In genomic region chr1:4227986-4228385, GRCh38 we compare ENCODE assay signal across 2 cellular contexts.
A peak's percentile ranks its signal among the peaks of the same experiment; 100 is the strongest.
TF ChIP-seq lines count a peak whose summit lies in the region.

No MANE protein-coding gene starts in this region.

TF ChIP-seq in HEK293, 187 proteins besides CTCF, POLR2A, EP300 and RAD21:
- TF ChIP-seq ZNF19 (tag by site-specific recombination; IDR thresholded peaks at IDR 0.05; ENCODE audit: low read depth) (no peak), ZFHX2 (tag by site-specific recombination; conservative IDR thresholded peaks at IDR 0.05) (peak; percentile 43), BCL11B (tag by site-specific recombination; IDR thresholded peaks at IDR 0.05; ENCODE audit: low read depth) (no peak), EGR2 (tag by site-specific recombination; IDR thresholded peaks at IDR 0.05; ENCODE audit: low read depth) (peak; percentile 57; the same call in 1 of the 2 replicates)

TF ChIP-seq in K562, 482 proteins besides CTCF, POLR2A, EP300 and RAD21:
- 0 out of 2 replicates have a peak, but pooled peaks have one; percentile 1 for TF ChIP-seq SPI1 (IDR thresholded peaks at IDR 0.05; ENCODE audit: borderline replicate concordance, low read depth, low read length)
- no peak for TF ChIP-seq SMARCA4 (IDR thresholded peaks at IDR 0.05)
- no peak for TF ChIP-seq TRIM25 (IDR thresholded peaks at IDR 0.05; ENCODE audit: borderline replicate concordance)
- TF ChIP-seq SMARCB1 (IDR thresholded peaks at IDR 0.05; ENCODE audit: insufficient read length, low read depth), result no peak
- TF ChIP-seq ZKSCAN1 (IDR thresholded peaks at IDR 0.05; ENCODE audit: low read depth, low read length), result no peak
- TF ChIP-seq CGGBP1 (CRISPR knock-in tag; IDR thresholded peaks at IDR 0.05), result no peak
- no peak for TF ChIP-seq NELFE (IDR thresholded peaks at IDR 0.05; ENCODE audit: insufficient read depth, insufficient read length)
- TF ChIP-seq ATF1 (CRISPR knock-in tag; IDR thresholded peaks at IDR 0.05), result no peak
- TF ChIP-seq ATF1 (tag; IDR thresholded peaks at IDR 0.05), result no peak
- no peak for TF ChIP-seq CC2D1A (IDR thresholded peaks at IDR 0.05)
- TF ChIP-seq TSC22D4 (tag; IDR thresholded peaks at IDR 0.05), result no peak
- TF ChIP-seq CEBPB (tag; IDR thresholded peaks at IDR 0.05), result no peak
- TF ChIP-seq, protein P1, sequence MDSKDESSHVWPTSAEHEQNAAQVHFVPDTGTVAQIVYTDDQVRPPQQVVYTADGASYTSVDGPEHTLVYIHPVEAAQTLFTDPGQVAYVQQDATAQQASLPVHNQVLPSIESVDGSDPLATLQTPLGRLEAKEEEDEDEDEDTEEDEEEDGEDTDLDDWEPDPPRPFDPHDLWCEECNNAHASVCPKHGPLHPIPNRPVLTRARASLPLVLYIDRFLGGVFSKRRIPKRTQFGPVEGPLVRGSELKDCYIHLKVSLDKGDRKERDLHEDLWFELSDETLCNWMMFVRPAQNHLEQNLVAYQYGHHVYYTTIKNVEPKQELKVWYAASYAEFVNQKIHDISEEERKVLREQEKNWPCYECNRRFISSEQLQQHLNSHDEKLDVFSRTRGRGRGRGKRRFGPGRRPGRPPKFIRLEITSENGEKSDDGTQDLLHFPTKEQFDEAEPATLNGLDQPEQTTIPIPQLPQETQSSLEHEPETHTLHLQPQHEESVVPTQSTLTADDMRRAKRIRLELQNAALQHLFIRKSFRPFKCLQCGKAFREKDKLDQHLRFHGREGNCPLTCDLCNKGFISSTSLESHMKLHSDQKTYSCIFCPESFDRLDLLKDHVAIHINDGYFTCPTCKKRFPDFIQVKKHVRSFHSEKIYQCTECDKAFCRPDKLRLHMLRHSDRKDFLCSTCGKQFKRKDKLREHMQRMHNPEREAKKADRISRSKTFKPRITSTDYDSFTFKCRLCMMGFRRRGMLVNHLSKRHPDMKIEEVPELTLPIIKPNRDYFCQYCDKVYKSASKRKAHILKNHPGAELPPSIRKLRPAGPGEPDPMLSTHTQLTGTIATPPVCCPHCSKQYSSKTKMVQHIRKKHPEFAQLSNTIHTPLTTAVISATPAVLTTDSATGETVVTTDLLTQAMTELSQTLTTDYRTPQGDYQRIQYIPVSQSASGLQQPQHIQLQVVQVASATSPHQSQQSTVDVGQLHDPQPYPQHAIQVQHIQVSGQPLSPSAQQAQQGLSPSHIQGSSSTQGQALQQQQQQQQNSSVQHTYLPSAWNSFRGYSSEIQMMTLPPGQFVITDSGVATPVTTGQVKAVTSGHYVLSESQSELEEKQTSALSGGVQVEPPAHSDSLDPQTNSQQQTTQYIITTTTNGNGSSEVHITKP (IDR thresholded peaks at IDR 0.05; ENCODE audit: partially characterized antibody), result no peak
- TF ChIP-seq ZNF644 (tag; IDR thresholded peaks at IDR 0.05; ENCODE audit: low read depth), result no peak
- no peak for TF ChIP-seq U2AF2 (optimal IDR thresholded peaks at IDR 0.05; ENCODE audit: low read depth, low read length)
- TF ChIP-seq ZNF174 (CRISPR knock-in tag; IDR thresholded peaks at IDR 0.05), result no peak
- TF ChIP-seq CHAMP1 (IDR thresholded peaks at IDR 0.05), result no peak
- no peak for TF ChIP-seq DDX20 (tag; IDR thresholded peaks at IDR 0.05; ENCODE audit: low read depth)
- TF ChIP-seq BHLHE40 (IDR thresholded peaks at IDR 0.05; ENCODE audit: low read length), result peak; percentile 86
- TF ChIP-seq ZNF707 (CRISPR knock-in tag; conservative IDR thresholded peaks at IDR 0.05), result no peak
- TF ChIP-seq ZNF165 (CRISPR knock-in tag; IDR thresholded peaks at IDR 0.05; ENCODE audit: borderline replicate concordance), result no peak
- TF ChIP-seq, protein P2, sequence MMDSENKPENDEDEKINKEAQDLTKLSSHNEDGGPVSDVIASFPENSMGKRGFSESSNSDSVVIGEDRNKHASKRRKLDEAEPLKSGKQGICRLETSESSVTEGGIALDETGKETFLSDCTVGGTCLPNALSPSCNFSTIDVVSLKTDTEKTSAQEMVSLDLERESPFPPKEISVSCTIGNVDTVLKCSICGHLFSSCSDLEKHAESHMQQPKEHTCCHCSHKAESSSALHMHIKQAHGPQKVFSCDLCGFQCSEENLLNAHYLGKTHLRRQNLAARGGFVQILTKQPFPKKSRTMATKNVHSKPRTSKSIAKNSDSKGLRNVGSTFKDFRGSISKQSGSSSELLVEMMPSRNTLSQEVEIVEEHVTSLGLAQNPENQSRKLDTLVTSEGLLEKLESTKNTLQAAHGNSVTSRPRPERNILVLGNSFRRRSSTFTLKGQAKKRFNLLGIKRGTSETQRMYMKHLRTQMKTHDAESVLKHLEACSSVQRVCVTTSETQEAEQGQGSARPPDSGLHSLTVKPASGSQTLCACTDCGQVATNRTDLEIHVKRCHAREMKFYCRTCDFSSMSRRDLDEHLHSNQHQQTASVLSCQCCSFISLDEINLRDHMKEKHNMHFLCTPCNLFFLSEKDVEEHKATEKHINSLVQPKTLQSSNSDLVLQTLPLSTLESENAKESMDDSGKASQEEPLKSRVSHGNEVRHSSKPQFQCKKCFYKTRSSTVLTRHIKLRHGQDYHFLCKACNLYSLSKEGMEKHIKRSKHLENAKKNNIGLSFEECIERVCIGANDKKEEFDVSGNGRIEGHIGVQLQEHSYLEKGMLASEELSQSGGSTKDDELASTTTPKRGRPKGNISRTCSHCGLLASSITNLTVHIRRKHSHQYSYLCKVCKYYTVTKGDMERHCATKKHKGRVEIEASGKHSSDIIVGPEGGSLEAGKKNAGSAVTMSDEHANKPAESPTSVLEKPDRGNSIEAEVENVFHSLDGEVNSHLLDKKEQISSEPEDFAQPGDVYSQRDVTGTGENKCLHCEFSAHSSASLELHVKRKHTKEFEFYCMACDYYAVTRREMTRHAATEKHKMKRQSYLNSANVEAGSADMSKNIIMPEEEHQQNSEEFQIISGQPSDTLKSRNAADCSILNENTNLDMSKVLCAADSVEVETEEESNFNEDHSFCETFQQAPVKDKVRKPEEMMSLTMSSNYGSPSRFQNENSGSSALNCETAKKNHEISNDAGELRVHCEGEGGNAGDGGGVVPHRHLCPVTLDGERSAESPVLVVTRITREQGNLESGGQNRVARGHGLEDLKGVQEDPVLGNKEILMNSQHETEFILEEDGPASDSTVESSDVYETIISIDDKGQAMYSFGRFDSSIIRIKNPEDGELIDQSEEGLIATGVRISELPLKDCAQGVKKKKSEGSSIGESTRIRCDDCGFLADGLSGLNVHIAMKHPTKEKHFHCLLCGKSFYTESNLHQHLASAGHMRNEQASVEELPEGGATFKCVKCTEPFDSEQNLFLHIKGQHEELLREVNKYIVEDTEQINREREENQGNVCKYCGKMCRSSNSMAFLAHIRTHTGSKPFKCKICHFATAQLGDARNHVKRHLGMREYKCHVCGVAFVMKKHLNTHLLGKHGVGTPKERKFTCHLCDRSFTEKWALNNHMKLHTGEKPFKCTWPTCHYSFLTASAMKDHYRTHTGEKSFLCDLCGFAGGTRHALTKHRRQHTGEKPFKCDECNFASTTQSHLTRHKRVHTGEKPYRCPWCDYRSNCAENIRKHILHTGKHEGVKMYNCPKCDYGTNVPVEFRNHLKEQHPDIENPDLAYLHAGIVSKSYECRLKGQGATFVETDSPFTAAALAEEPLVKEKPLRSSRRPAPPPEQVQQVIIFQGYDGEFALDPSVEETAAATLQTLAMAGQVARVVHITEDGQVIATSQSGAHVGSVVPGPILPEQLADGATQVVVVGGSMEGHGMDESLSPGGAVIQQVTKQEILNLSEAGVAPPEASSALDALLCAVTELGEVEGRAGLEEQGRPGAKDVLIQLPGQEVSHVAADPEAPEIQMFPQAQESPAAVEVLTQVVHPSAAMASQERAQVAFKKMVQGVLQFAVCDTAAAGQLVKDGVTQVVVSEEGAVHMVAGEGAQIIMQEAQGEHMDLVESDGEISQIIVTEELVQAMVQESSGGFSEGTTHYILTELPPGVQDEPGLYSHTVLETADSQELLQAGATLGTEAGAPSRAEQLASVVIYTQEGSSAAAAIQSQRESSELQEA (IDR thresholded peaks at IDR 0.05; ENCODE audit: low read depth), result no peak
- TF ChIP-seq, protein P3, sequence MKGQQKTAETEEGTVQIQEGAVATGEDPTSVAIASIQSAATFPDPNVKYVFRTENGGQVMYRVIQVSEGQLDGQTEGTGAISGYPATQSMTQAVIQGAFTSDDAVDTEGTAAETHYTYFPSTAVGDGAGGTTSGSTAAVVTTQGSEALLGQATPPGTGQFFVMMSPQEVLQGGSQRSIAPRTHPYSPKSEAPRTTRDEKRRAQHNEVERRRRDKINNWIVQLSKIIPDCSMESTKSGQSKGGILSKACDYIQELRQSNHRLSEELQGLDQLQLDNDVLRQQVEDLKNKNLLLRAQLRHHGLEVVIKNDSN (CRISPR knock-in tag; IDR thresholded peaks at IDR 0.05), result peak; percentile 19; the same call in 1 of the 2 replicates
- no peak for TF ChIP-seq CCAR2 (IDR thresholded peaks at IDR 0.05; ENCODE audit: low read depth, low read length)
- TF ChIP-seq NRF1 (conservative IDR thresholded peaks at IDR 0.05 in 1 of 2, IDR thresholded peaks at IDR 0.05 in 1 of 2), result peak; percentile 11 to 57; a peak in 2 of 4 replicates
- TF ChIP-seq TBL1XR1 (IDR thresholded peaks at IDR 0.05; ENCODE audit: low read length in 2 of 2), result no peak
- TF ChIP-seq PHB2 (IDR thresholded peaks at IDR 0.05; ENCODE audit: low read depth), result no peak
- TF ChIP-seq, protein P4, sequence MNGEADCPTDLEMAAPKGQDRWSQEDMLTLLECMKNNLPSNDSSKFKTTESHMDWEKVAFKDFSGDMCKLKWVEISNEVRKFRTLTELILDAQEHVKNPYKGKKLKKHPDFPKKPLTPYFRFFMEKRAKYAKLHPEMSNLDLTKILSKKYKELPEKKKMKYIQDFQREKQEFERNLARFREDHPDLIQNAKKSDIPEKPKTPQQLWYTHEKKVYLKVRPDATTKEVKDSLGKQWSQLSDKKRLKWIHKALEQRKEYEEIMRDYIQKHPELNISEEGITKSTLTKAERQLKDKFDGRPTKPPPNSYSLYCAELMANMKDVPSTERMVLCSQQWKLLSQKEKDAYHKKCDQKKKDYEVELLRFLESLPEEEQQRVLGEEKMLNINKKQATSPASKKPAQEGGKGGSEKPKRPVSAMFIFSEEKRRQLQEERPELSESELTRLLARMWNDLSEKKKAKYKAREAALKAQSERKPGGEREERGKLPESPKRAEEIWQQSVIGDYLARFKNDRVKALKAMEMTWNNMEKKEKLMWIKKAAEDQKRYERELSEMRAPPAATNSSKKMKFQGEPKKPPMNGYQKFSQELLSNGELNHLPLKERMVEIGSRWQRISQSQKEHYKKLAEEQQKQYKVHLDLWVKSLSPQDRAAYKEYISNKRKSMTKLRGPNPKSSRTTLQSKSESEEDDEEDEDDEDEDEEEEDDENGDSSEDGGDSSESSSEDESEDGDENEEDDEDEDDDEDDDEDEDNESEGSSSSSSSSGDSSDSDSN (IDR thresholded peaks at IDR 0.05; ENCODE audit: borderline replicate concordance in 1 of 2, low read depth in 2 of 2, low read length in 2 of 2), result no peak
- TF ChIP-seq LEF1 (IDR thresholded peaks at IDR 0.05), result no peak
- no peak for TF ChIP-seq NFE2L1 (tag; IDR thresholded peaks at IDR 0.05; ENCODE audit: borderline replicate concordance, low read depth)
- peak; percentile 48 for TF ChIP-seq USF2 (CRISPR knock-in tag; IDR thresholded peaks at IDR 0.05)
- TF ChIP-seq MECOM (CRISPR knock-in tag; IDR thresholded peaks at IDR 0.05), result no peak
- TF ChIP-seq, protein P5, sequence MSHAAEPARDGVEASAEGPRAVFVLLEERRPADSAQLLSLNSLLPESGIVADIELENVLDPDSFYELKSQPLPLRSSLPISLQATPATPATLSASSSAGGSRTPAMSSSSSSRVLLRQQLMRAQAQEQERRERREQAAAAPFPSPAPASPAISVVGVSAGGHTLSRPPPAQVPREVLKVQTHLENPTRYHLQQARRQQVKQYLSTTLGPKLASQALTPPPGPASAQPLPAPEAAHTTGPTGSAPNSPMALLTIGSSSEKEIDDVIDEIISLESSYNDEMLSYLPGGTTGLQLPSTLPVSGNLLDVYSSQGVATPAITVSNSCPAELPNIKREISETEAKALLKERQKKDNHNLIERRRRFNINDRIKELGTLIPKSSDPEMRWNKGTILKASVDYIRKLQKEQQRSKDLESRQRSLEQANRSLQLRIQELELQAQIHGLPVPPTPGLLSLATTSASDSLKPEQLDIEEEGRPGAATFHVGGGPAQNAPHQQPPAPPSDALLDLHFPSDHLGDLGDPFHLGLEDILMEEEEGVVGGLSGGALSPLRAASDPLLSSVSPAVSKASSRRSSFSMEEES (CRISPR knock-in tag; IDR thresholded peaks at IDR 0.05), result no peak
- TF ChIP-seq TEAD4 (IDR thresholded peaks at IDR 0.05; ENCODE audit: low read length), result no peak
- no peak for TF ChIP-seq TEAD4 (CRISPR knock-in tag; IDR thresholded peaks at IDR 0.05; ENCODE audit: borderline replicate concordance)
